In the genomic region with DNA sequence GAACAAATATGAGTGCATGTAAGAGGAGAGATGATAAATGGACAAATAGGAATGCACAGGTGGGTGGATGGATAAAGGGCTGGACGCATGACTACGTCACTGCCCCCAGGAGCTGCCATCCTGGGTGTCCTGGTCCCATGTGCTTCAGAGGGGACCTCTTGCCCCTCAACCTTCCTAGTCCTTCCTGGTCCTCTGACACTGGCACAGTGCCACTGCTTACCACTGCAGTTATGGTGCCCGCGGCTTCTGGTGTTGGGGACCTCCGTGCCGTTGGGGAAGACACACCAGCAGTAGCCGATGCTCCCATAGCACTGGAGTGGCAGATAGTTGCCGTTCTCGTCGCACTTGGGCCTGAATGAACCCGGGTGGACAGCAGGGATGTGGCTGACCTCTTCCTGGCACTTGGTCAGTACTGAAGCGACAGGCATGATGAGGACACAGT, we compare ENCODE assay signal across 1 cellular context.
TF ChIP-seq lines count a peak whose summit lies in the region.

No MANE protein-coding gene starts in this region.

TF ChIP-seq in HepG2, 621 proteins besides CTCF, POLR2A, EP300 and RAD21:
- TF ChIP-seq, protein P1, sequence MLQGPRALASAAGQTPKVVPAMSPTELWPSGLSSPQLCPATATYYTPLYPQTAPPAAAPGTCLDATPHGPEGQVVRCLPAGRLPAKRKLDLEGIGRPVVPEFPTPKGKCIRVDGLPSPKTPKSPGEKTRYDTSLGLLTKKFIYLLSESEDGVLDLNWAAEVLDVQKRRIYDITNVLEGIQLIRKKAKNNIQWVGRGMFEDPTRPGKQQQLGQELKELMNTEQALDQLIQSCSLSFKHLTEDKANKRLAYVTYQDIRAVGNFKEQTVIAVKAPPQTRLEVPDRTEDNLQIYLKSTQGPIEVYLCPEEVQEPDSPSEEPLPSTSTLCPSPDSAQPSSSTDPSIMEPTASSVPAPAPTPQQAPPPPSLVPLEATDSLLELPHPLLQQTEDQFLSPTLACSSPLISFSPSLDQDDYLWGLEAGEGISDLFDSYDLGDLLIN (CRISPR knock-in tag; IDR thresholded peaks at IDR 0.05; ENCODE audit: borderline replicate concordance) = no peak
- TF ChIP-seq ZBTB1 (CRISPR knock-in tag; IDR thresholded peaks at IDR 0.05; ENCODE audit: borderline replicate concordance) = no peak
- TF ChIP-seq ZNF3 (CRISPR knock-in tag; IDR thresholded peaks at IDR 0.05) = no peak
- peak; percentile 42 for TF ChIP-seq RBM22 (optimal IDR thresholded peaks at IDR 0.05; ENCODE audit: low read length)
- TF ChIP-seq POLR2G (IDR thresholded peaks at IDR 0.05; ENCODE audit: low read depth, low read length) = 0 out of 2 replicates have a peak, but pooled peaks have one; percentile 26
- TF ChIP-seq ZNF224 (CRISPR knock-in tag; IDR thresholded peaks at IDR 0.05) = no peak
TF ChIP-seq in HepG2: peak in this region for 2.
